ENCODE assay signal across 8 cellular contexts in the genomic region with DNA sequence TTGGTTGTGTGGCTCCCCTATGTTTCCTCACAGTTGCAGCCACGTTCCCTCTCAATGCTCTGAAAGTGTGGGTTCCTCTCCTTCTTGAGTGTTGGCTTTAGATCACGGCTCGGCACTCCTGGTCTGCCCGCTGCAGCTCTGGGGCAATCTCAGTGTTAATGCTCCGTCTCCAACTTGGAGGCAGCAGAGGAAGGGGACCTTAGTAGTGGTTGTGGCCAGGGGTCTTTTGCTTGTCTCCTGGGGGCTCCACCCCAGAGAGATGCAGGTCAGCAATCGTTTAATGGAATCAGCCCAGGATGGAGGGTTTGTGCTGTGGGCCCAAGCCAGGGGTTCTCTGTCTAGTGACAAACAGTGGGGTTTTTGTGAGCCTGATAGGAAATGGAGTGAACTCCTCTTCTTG.
"Had no signal": no experiment of that assay in that cellular context is flagged by ENCODE, and none has a peak within 500 bp of the region (broad histone marks: within the 10 kb centered on the region; RNA-seq: fewer than 3 reads in every experiment).

No MANE protein-coding gene starts in this region.

- DNase-seq: GDM1, GF-D8 had no signal

- FAIRE-seq: G401.6, GM12878, GM12891, GM12892, GM18507, GM19239 had no signal

- H3K4me3 ChIP-seq: GM12878 had no signal

- ATAC-seq: GM12878 had no signal
